ENCODE assay signal across 13 cellular contexts in genomic region chrX:9163153-9163790, GRCh38.
A peak's percentile ranks its signal among the peaks of the same experiment; 100 is the strongest.
DNase-seq lines count a peak whose midpoint lies in the region; ATAC-seq and TF ChIP-seq lines count a peak whose summit lies in the region.
"Had no signal": no experiment of that assay in that cellular context is flagged by ENCODE, and none has a peak within 500 bp of the region (broad histone marks: within the 10 kb centered on the region; RNA-seq: fewer than 3 reads in every experiment).

No MANE protein-coding gene starts in this region.

- H2AFZ ChIP-seq in osteoblast (ENCODE audit: low read length), result no peak overlapping the region

- no peaks in the 10 kb centered on the region for H3K36me3 ChIP-seq in osteoblast (ENCODE audit: insufficient read depth, low read length)
- H3K36me3 ChIP-seq: cardiac muscle cell, gastrocnemius medialis, upper lobe of left lung had no signal

- ATAC-seq in HG03442 (IDR thresholded peaks at IDR 0.05; ENCODE audit: unreplicated experiment), result no peak
- ATAC-seq in HG03565 (IDR thresholded peaks at IDR 0.05; ENCODE audit: unreplicated experiment), result no peak
- ATAC-seq: gastrocnemius medialis had no signal

- H3K27me3 Mint-ChIP-seq in activated naive CD4-positive, alpha-beta T cell treated with anti-CD3 and anti-CD28 coated beads, Interleukin-2, amount 50 U/mL, for 24 hours, result no peaks in the 10 kb centered on the region
- H3K27me3 Mint-ChIP-seq in activated naive CD4-positive, alpha-beta T cell treated with anti-CD3 and anti-CD28 coated beads for 36 hours (ENCODE audit: low read depth), result no peaks in the 10 kb centered on the region

- H3K9me3 ChIP-seq in osteoblast (ENCODE audit: low read depth, low read length), result peaks cover 4% of the 10 kb centered on the region
- H3K9me3 ChIP-seq: gastrocnemius medialis had no signal

- peaks cover 8% of the 10 kb centered on the region for H3K4me1 ChIP-seq in osteoblast (ENCODE audit: insufficient read depth, low read length)
- H3K4me1 ChIP-seq: gastrocnemius medialis, upper lobe of left lung had no signal

- no peak overlapping the region for H3K4me3 Mint-ChIP-seq in activated naive CD4-positive, alpha-beta T cell treated with anti-CD3 and anti-CD28 coated beads, Interleukin-2, amount 50 U/mL, for 24 hours
- H3K4me3 Mint-ChIP-seq in activated naive CD4-positive, alpha-beta T cell treated with anti-CD3 and anti-CD28 coated beads for 36 hours, result no peak overlapping the region

- H3K4me3 ChIP-seq in osteoblast (ENCODE audit: insufficient read depth, low read length), result no peak overlapping the region
- H3K4me3 ChIP-seq: cardiac muscle cell, gastrocnemius medialis, lung, upper lobe of left lung had no signal

- H4K20me1 ChIP-seq in osteoblast (ENCODE audit: insufficient read depth, low read length), result no peaks in the 10 kb centered on the region

- H3K9me3 Mint-ChIP-seq in activated naive CD4-positive, alpha-beta T cell treated with anti-CD3 and anti-CD28 coated beads, Interleukin-2, amount 50 U/mL, for 24 hours, result peaks cover 5% of the 10 kb centered on the region
- no peaks in the 10 kb centered on the region for H3K9me3 Mint-ChIP-seq in activated naive CD4-positive, alpha-beta T cell treated with anti-CD3 and anti-CD28 coated beads for 36 hours

- H3K79me2 ChIP-seq in osteoblast (ENCODE audit: insufficient read depth, low read length), result no peaks in the 10 kb centered on the region

- no peak for TF ChIP-seq CTCF in osteoblast (IDR thresholded peaks at IDR 0.05; ENCODE audit: extremely low read depth, low read depth, low read length)

- no peak overlapping the region for H3K27ac ChIP-seq in osteoblast (ENCODE audit: low read depth, low read length)
- H3K27ac ChIP-seq: cardiac muscle cell, gastrocnemius medialis, upper lobe of left lung had no signal

- H3K27me3 ChIP-seq in osteoblast (ENCODE audit: insufficient read depth, low read length), result no peaks in the 10 kb centered on the region
- H3K27me3 ChIP-seq: cardiac muscle cell, gastrocnemius medialis, upper lobe of left lung had no signal

- H3K4me1 Mint-ChIP-seq in activated naive CD4-positive, alpha-beta T cell treated with anti-CD3 and anti-CD28 coated beads, Interleukin-2, amount 50 U/mL, for 24 hours, result peaks cover 44% of the 10 kb centered on the region
- peaks cover 41% of the 10 kb centered on the region for H3K4me1 Mint-ChIP-seq in activated naive CD4-positive, alpha-beta T cell treated with anti-CD3 and anti-CD28 coated beads for 36 hours (ENCODE audit: low read depth)

- H3K27ac Mint-ChIP-seq in activated naive CD4-positive, alpha-beta T cell treated with anti-CD3 and anti-CD28 coated beads, Interleukin-2, amount 50 U/mL, for 24 hours, result peak overlapping the region; percentile 47
- no peak overlapping the region for H3K27ac Mint-ChIP-seq in activated naive CD4-positive, alpha-beta T cell treated with anti-CD3 and anti-CD28 coated beads for 36 hours

- CTCF ChIA-PET in activated naive CD4-positive, alpha-beta T cell treated with anti-CD3 and anti-CD28 coated beads for 36 hours (lab: Charles Lee), result no interaction called here

- intact Hi-C loops in activated naive CD4-positive, alpha-beta T cell treated with anti-CD3 and anti-CD28 coated beads for 36 hours (cut with micrococcal nuclease), result no loop called here

- H3K4me2 ChIP-seq in osteoblast (ENCODE audit: insufficient read depth, low read length), result peak overlapping the region; percentile 28

- peaks cover 1% of the 10 kb centered on the region for H3K36me3 Mint-ChIP-seq in activated naive CD4-positive, alpha-beta T cell treated with anti-CD3 and anti-CD28 coated beads, Interleukin-2, amount 50 U/mL, for 24 hours
- H3K36me3 Mint-ChIP-seq in activated naive CD4-positive, alpha-beta T cell treated with anti-CD3 and anti-CD28 coated beads for 36 hours (ENCODE audit: low read depth), result peaks cover 2% of the 10 kb centered on the region

- DNase-seq in activated naive CD4-positive, alpha-beta T cell treated with anti-CD3 and anti-CD28 coated beads for 36 hours, result no peak
- DNase-seq in NCI-H345 (lab: John Stamatoyannopoulos, UW) (peak; percentile 86), amniotic epithelial cell (ENCODE audit: low read depth) (peak; percentile 36), osteoblast (ENCODE audit: insufficient read length, low spot score, missing footprints) (peak; percentile 69)
- DNase-seq in stimulated activated naive CD4-positive, alpha-beta T cell (lab: John Stamatoyannopoulos, UW), result no peak
- DNase-seq: gastrocnemius medialis, NCI-H526 treated with DMSO at 0.1 percent for 48 hours, upper lobe of left lung had no signal

Comparison
In these comparisons a context has a peak if more than half of its experiments do, and no peak if none do; other contexts are left out.
1. DNase-seq: peak in NCI-H345 (single experiment), amniotic epithelial cell (single experiment) and osteoblast (single experiment); none in activated naive CD4-positive, alpha-beta T cell treated with anti-CD3 and anti-CD28 coated beads for 36 hours (single experiment) and stimulated activated naive CD4-positive, alpha-beta T cell (0 of 6).